24 cellular contexts compared by ENCODE assay signal in the genomic region with DNA sequence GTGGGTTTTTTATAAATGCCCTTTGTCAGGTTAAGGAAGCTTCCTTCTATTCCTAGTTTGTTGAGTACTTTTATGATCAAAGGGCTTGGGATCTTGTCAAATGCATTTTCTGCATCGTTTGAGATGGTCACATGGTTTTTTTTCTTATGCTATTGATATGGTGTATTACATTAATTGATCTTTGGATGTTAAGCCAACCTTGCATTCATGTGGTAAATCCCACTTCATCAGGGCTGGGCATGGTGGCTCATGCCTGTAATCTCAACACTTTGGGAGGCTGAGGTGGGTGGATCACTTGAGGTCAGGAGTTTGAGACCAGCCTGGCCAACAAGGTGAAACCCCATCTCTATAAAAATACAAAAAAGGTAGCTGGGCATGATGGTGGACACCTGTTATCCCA. TPM values are rescaled to one million over a fixed set of nuclear protein-coding genes. Genes with fewer than 3 reads are reported as not detected.
"Had no signal": no experiment of that assay in that cellular context is flagged by ENCODE, and none has a peak within 500 bp of the region (broad histone marks: within the 10 kb centered on the region; RNA-seq: fewer than 3 reads in every experiment).

No MANE protein-coding gene starts in this region.

- H3K4me2 ChIP-seq: hepatocyte had no signal

- ATAC-seq: foreskin keratinocyte, gastroesophageal sphincter, heart left ventricle, left cardiac atrium, left lung, left ventricle myocardium superior, lower lobe of right lung, mucosa of descending colon had no signal

- H3K79me2 ChIP-seq: hepatocyte had no signal

- H3K27me3 ChIP-seq: heart left ventricle, hepatocyte, left lung had no signal

- DNase-seq: dermis blood vessel endothelial cell; dorsolateral prefrontal cortex; effector CD4-positive, alpha-beta T cell; effector memory CD4-positive, alpha-beta T cell; foreskin keratinocyte; heart left ventricle; hypothalamus; immature natural killer cell; left cardiac atrium; left lung; lower lobe of right lung; mesenchymal stem cell; mucosa of descending colon; naive B cell had no signal

- H3K27ac ChIP-seq: coronary artery, dorsolateral prefrontal cortex, esophagus muscularis mucosa, foreskin keratinocyte, gastroesophageal sphincter, heart left ventricle, hepatocyte, left lung, lower lobe of right lung had no signal

- H3K36me3 ChIP-seq: esophagus muscularis mucosa, gastroesophageal sphincter, heart left ventricle, left lung, lower lobe of right lung had no signal

- H3K4me1 ChIP-seq: esophagus muscularis mucosa, foreskin keratinocyte, gastroesophageal sphincter, left lung, lower lobe of right lung had no signal

- H2AFZ ChIP-seq: hepatocyte had no signal

- H3K36me3 Mint-ChIP-seq: mesothelial cell of epicardium had no signal

- H3K9me3 ChIP-seq: esophagus muscularis mucosa, lower lobe of right lung, mucosa of descending colon had no signal

- H3K4me3 Mint-ChIP-seq: immature natural killer cell, mesothelial cell of epicardium, naive B cell had no signal

- FAIRE-seq: colon, endothelial cell of umbilical vein, frontal cortex, keratinocyte had no signal

- H3K4me1 Mint-ChIP-seq: immature natural killer cell, mesothelial cell of epicardium had no signal

- H3K4me3 ChIP-seq: coronary artery, dorsolateral prefrontal cortex, esophagus muscularis mucosa, gastroesophageal sphincter, heart left ventricle, hepatocyte, left lung, lower lobe of right lung, mucosa of descending colon had no signal

- H3K27me3 Mint-ChIP-seq: naive B cell had no signal

RNA-seq across cellular contexts. Expression of gene ATP2A3, which starts 30.8 kb away (rescaled TPM):
- total RNA-seq: dermis blood vessel endothelial cell had no signal
